Comparison of ENCODE assay signal across 8 cellular contexts in genomic region chr6:139764498-139764986, GRCh38.
DNase-seq lines count a peak whose midpoint lies in the region; ATAC-seq, FAIRE-seq and TF ChIP-seq lines count a peak whose summit lies in the region.

No MANE protein-coding gene starts in this region.

- peaks cover 1% of the 10 kb centered on the region for H3K9me3 Mint-ChIP-seq in activated naive CD8-positive, alpha-beta T cell treated with anti-CD3 and anti-CD28 coated beads for 36 hours

- H3K27ac Mint-ChIP-seq in activated naive CD8-positive, alpha-beta T cell treated with anti-CD3 and anti-CD28 coated beads for 36 hours, result peak overlapping the region; percentile 36

- TF ChIP-seq CTCF in GM12865 (IDR thresholded peaks at IDR 0.05; ENCODE audit: insufficient read depth, low read depth, low read length, missing control alignments), result no peak
- TF ChIP-seq CTCF in left ventricle myocardium inferior (IDR thresholded peaks at IDR 0.05; ENCODE audit: borderline replicate concordance), result no peak
- TF ChIP-seq CTCF in gastrocnemius medialis (IDR thresholded peaks at IDR 0.05 in 4 of 5, conservative IDR thresholded peaks at IDR 0.05 in 1 of 5), result no peak
- no peak for TF ChIP-seq CTCF in kidney (IDR thresholded peaks at IDR 0.05; ENCODE audit: borderline replicate concordance, extremely low read depth, insufficient read depth)

- H3K9me3 ChIP-seq in left ventricle myocardium inferior (replicated peaks) (no peaks in the 10 kb centered on the region), gastrocnemius medialis (no peaks in the 10 kb centered on the region), kidney (ENCODE audit: control insufficient read depth in 1 of 2, low read length in 2 of 2) (no peaks in the 10 kb centered on the region)

- H3K9ac ChIP-seq in kidney (ENCODE audit: low read length in 2 of 2), result no peak overlapping the region

- H3K27ac ChIP-seq in left ventricle myocardium inferior (replicated peaks) (peak overlapping the region; percentile 78), gastrocnemius medialis (peak overlapping the region; percentile 84 to 93 (median 89)), kidney (ENCODE audit: low read depth in 2 of 2, low read length in 2 of 2) (peak overlapping the region in 1 of 2 donors; percentile 15)

- H3K36me3 ChIP-seq in left ventricle myocardium inferior, result no peaks in the 10 kb centered on the region
- no peaks in the 10 kb centered on the region for H3K36me3 ChIP-seq in gastrocnemius medialis
- no peaks in the 10 kb centered on the region for H3K36me3 ChIP-seq in kidney (ENCODE audit: control insufficient read depth in 1 of 2, insufficient read depth in 2 of 2, low read length in 2 of 2)

- H3K4me3 Mint-ChIP-seq in activated naive CD8-positive, alpha-beta T cell treated with anti-CD3 and anti-CD28 coated beads for 36 hours, result no peak overlapping the region

- H3K27me3 ChIP-seq in left ventricle myocardium inferior (ENCODE audit: low read depth), result no peaks in the 10 kb centered on the region
- H3K27me3 ChIP-seq in gastrocnemius medialis, result no peaks in the 10 kb centered on the region

- ATAC-seq in gastrocnemius medialis, result peak; percentile 95 to 98

- intact Hi-C loops in left ventricle myocardium inferior (cut with micrococcal nuclease) (no loop called here), gastrocnemius medialis (cut with DNase I; ENCODE audit: low total_unique reads) (loop anchor here (2.0 to 10.0 kb wide), 7 partner anchors 68 to 470 kb away; partner anchors contain the start of genes CITED2 and TXLNB), kidney (cut with DNase I) (no loop called here)

- peaks cover 50% of the 10 kb centered on the region for H3K4me1 ChIP-seq in left ventricle myocardium inferior
- peaks cover 50 to 55% of the 10 kb centered on the region in 2 donors for H3K4me1 ChIP-seq in gastrocnemius medialis
- peaks cover 0 to 3% of the 10 kb centered on the region in 2 donors for H3K4me1 ChIP-seq in kidney (ENCODE audit: control insufficient read depth in 1 of 2, insufficient read depth in 1 of 2, low read depth in 1 of 2, low read length in 2 of 2)

- peaks cover 21% of the 10 kb centered on the region for H3K4me1 Mint-ChIP-seq in activated naive CD8-positive, alpha-beta T cell treated with anti-CD3 and anti-CD28 coated beads for 36 hours

- no peak for FAIRE-seq in kidney (lab: Jason Lieb, UNC)

- in situ Hi-C loops in KBM-7 (cut with MboI; ENCODE audit: low pct_unique_long_range_greater_than_20kb, low sequenced_read_pairs) (no loop called here), gastrocnemius medialis (cut with MboI; ENCODE audit: low sequenced_read_pairs in 4 of 4) (loop anchor here in 3 of 4 donors (5.0 to 25.0 kb wide), 5 partner anchors 377 to 527 kb away; partner anchors contain the start of gene CITED2 (in 1 of the 3))

- peaks cover 2% of the 10 kb centered on the region for H3K36me3 Mint-ChIP-seq in activated naive CD8-positive, alpha-beta T cell treated with anti-CD3 and anti-CD28 coated beads for 36 hours

- no peaks in the 10 kb centered on the region for H3K27me3 Mint-ChIP-seq in activated naive CD8-positive, alpha-beta T cell treated with anti-CD3 and anti-CD28 coated beads for 36 hours

- no peak overlapping the region for H3K4me3 ChIP-seq in GM12865 (ENCODE audit: low read depth, low read length)
- no peak overlapping the region for H3K4me3 ChIP-seq in left ventricle myocardium inferior
- no peak overlapping the region for H3K4me3 ChIP-seq in gastrocnemius medialis
- no peak overlapping the region for H3K4me3 ChIP-seq in kidney (ENCODE audit: low read length in 2 of 2)

- TF ChIP-seq POLR2A in gastrocnemius medialis (IDR thresholded peaks at IDR 0.05), result peak in 1 of 2 donors; percentile 49

- DNase-seq in GM12865 (ENCODE audit: low read depth) (peak; percentile 61), GOT3 (lab: John Stamatoyannopoulos, UW) (peak; percentile 11), KBM-7 (peak; percentile 70), left ventricle myocardium inferior (no peak), gastrocnemius medialis (peak; percentile 76 to 85), NCI-H2081 treated with DMSO at 0.1 percent for 48 hours (lab: John Stamatoyannopoulos, UW) (no peak), kidney (no peak)
- DNase-seq in activated naive CD8-positive, alpha-beta T cell treated with anti-CD3 and anti-CD28 coated beads for 36 hours, result no peak

Comparison
In these comparisons a context has a peak if more than half of its experiments do, and no peak if none do; other contexts are left out.
1. DNase-seq: peak in GM12865 (single experiment), GOT3 (single experiment), KBM-7 (single experiment) and gastrocnemius medialis (2 of 2); none in activated naive CD8-positive, alpha-beta T cell treated with anti-CD3 and anti-CD28 coated beads for 36 hours (single experiment), left ventricle myocardium inferior (single experiment), NCI-H2081 treated with DMSO at 0.1 percent for 48 hours (single experiment) and kidney (single experiment).